Comparison of ENCODE assay signal across 1 cellular context in the genomic region with DNA sequence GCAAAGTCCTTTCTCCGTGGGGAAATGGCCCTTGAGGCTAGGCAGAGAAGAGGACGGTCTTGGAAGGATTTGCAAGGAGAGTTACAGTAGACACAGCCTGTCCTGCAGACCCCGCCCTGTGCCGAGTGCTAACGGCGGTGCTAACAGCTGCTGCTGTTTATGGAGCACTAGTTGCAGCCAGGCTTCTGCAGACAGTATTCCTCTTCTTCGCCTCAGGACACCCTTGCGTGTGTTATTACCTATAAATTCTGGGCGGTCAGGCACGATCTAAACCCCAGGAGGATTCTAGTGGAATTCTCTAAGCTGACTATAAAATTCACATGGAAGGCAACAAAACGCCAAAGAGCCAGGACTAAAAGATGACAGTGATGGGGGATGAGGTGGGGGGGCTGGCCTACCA.
TF ChIP-seq lines count a peak whose summit lies in the region.

No MANE protein-coding gene starts in this region.

TF ChIP-seq in HEK293, 187 proteins besides CTCF, POLR2A, EP300 and RAD21 (continued from another document):
- TF ChIP-seq PRDM6 (tag by site-specific recombination; IDR thresholded peaks at IDR 0.05), result peak; percentile 61; the same call in 1 of the 2 replicates
- peak; percentile 27; the same call in 1 of the 2 replicates for TF ChIP-seq ZNF341 (tag by site-specific recombination; IDR thresholded peaks at IDR 0.05; ENCODE audit: low read depth)
- TF ChIP-seq GFI1B (tag by site-specific recombination; IDR thresholded peaks at IDR 0.05), result no peak
- no peak for TF ChIP-seq ZNF26 (tag by site-specific recombination; IDR thresholded peaks at IDR 0.05)
- TF ChIP-seq ZSCAN30 (tag by site-specific recombination; IDR thresholded peaks at IDR 0.05), result peak; percentile 67; the same call in 1 of the 2 replicates
- TF ChIP-seq OSR2 (tag by site-specific recombination; IDR thresholded peaks at IDR 0.05), result peak; percentile 87
- TF ChIP-seq SCRT1 (tag by site-specific recombination; IDR thresholded peaks at IDR 0.05; ENCODE audit: borderline replicate concordance), result peak; percentile 69; the same call in 1 of the 2 replicates
- TF ChIP-seq TRIM28 (IDR thresholded peaks at IDR 0.05; ENCODE audit: borderline replicate concordance, low read length), result peak; percentile 78
- no peak for TF ChIP-seq REPIN1 (tag by site-specific recombination; IDR thresholded peaks at IDR 0.05; ENCODE audit: low read depth)
- TF ChIP-seq ZBTB44 (tag by site-specific recombination; IDR thresholded peaks at IDR 0.05), result peak; percentile 96
- TF ChIP-seq ZNF23 (tag by site-specific recombination; IDR thresholded peaks at IDR 0.05; ENCODE audit: borderline replicate concordance), result no peak
- peak; percentile 41; the same call in 1 of the 2 replicates for TF ChIP-seq ZBTB8A (tag by site-specific recombination; IDR thresholded peaks at IDR 0.05)
- no peak for TF ChIP-seq BCL6B (tag by site-specific recombination; IDR thresholded peaks at IDR 0.05)
- TF ChIP-seq ZNF404 (tag by site-specific recombination; IDR thresholded peaks at IDR 0.05), result no peak
- TF ChIP-seq FEZF1 (tag by site-specific recombination; IDR thresholded peaks at IDR 0.05), result peak; percentile 50; the same call in 1 of the 2 replicates
- TF ChIP-seq ZFP41 (tag by site-specific recombination; IDR thresholded peaks at IDR 0.05; ENCODE audit: borderline replicate concordance), result no peak
- no peak for TF ChIP-seq ATF2 (tag by site-specific recombination; IDR thresholded peaks at IDR 0.05; ENCODE audit: low read depth)
- 0 out of 2 replicates have a peak, but pooled peaks have one; percentile 5 for TF ChIP-seq ZNF596 (tag by site-specific recombination; IDR thresholded peaks at IDR 0.05)
- TF ChIP-seq, protein P1, sequence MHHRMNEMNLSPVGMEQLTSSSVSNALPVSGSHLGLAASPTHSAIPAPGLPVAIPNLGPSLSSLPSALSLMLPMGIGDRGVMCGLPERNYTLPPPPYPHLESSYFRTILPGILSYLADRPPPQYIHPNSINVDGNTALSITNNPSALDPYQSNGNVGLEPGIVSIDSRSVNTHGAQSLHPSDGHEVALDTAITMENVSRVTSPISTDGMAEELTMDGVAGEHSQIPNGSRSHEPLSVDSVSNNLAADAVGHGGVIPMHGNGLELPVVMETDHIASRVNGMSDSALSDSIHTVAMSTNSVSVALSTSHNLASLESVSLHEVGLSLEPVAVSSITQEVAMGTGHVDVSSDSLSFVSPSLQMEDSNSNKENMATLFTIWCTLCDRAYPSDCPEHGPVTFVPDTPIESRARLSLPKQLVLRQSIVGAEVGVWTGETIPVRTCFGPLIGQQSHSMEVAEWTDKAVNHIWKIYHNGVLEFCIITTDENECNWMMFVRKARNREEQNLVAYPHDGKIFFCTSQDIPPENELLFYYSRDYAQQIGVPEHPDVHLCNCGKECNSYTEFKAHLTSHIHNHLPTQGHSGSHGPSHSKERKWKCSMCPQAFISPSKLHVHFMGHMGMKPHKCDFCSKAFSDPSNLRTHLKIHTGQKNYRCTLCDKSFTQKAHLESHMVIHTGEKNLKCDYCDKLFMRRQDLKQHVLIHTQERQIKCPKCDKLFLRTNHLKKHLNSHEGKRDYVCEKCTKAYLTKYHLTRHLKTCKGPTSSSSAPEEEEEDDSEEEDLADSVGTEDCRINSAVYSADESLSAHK (tag by site-specific recombination; IDR thresholded peaks at IDR 0.05), result peak; percentile 71
- TF ChIP-seq SCRT2 (tag by site-specific recombination; IDR thresholded peaks at IDR 0.05), result peak; percentile 86
TF ChIP-seq in HEK293: peak in this region for 15.
